9 cellular contexts compared by ENCODE assay signal in genomic region chr3:139561959-139562676, GRCh38. TPM values are rescaled to one million over a fixed set of nuclear protein-coding genes. Genes with fewer than 3 reads are reported as not detected.
DNase-seq lines count a peak whose midpoint lies in the region; ATAC-seq, FAIRE-seq and TF ChIP-seq lines count a peak whose summit lies in the region.
"Had no signal": no experiment of that assay in that cellular context is flagged by ENCODE, and none has a peak within 500 bp of the region (broad histone marks: within the 10 kb centered on the region; RNA-seq: fewer than 3 reads in every experiment).

No MANE protein-coding gene starts in this region.

- H3K4me1 ChIP-seq in iPS DF 6.9 (ENCODE audit: control insufficient read depth, insufficient read depth, low read length), result 0 out of 2 replicates have a peak, but pooled peaks cover 1% of the 10 kb centered on the region

- no peak for TF ChIP-seq POLR2A in GM18505 (IDR thresholded peaks at IDR 0.05; ENCODE audit: borderline replicate concordance, extremely low read depth, insufficient read depth, insufficient read length)

- peak; percentile 8 for DNase-seq in EH (ENCODE audit: low read depth)
- peak; percentile 26 for DNase-seq in LoVo (ENCODE audit: low spot score)
- DNase-seq in iPS DF 6.9 (ENCODE audit: low read depth, low spot score), result peak; percentile 45
- peak; percentile 26 for DNase-seq in urothelium cell line (ENCODE audit: low spot score)
- no peak for DNase-seq in naive thymus-derived CD8-positive, alpha-beta T cell

- no peaks in the 10 kb centered on the region for H3K36me3 ChIP-seq in iPS DF 6.9 (ENCODE audit: control insufficient read depth, insufficient read depth, low read length)

- WGBS in iPS DF 6.9 (ENCODE audit: insufficient coverage, insufficient read length), result no CpG with 5 or more reads among the region's 1 CpG

- 0 out of 2 replicates have a peak, but pooled peaks have one; percentile 7 for TF ChIP-seq CTCF in WI38 (IDR thresholded peaks at IDR 0.05; ENCODE audit: low read depth, low read length)

- H3K27me3 ChIP-seq in iPS DF 6.9 (ENCODE audit: control insufficient read depth, insufficient read depth, low read length), result no peaks in the 10 kb centered on the region

- no peaks in the 10 kb centered on the region for H3K9me3 ChIP-seq in iPS DF 6.9 (ENCODE audit: control insufficient read depth, insufficient read depth, low read length)

- H3K4me3 Mint-ChIP-seq in naive thymus-derived CD8-positive, alpha-beta T cell, result no peak overlapping the region

- ATAC-seq in naive thymus-derived CD8-positive, alpha-beta T cell, result no peak
- ATAC-seq in HG03378 (IDR thresholded peaks at IDR 0.05; ENCODE audit: unreplicated experiment), result no peak
- ATAC-seq in GM18505 (IDR thresholded peaks at IDR 0.05; ENCODE audit: unreplicated experiment), result no peak

- no peaks in the 10 kb centered on the region for H3K27me3 Mint-ChIP-seq in naive thymus-derived CD8-positive, alpha-beta T cell

- no peaks in the 10 kb centered on the region for H3K4me1 Mint-ChIP-seq in naive thymus-derived CD8-positive, alpha-beta T cell

- no peak overlapping the region for H3K27ac ChIP-seq in iPS DF 6.9 (ENCODE audit: low read length)

- peaks cover 0 to 3% (median 2%) of the 10 kb centered on the region in 3 donors for H3K36me3 Mint-ChIP-seq in naive thymus-derived CD8-positive, alpha-beta T cell

- POLR2A ChIA-PET in naive thymus-derived CD8-positive, alpha-beta T cell (lab: Charles Lee), result no interaction called here

- FAIRE-seq in urothelium cell line (lab: Jason Lieb, UNC), result no peak

- H3K27ac Mint-ChIP-seq in naive thymus-derived CD8-positive, alpha-beta T cell, result no peak overlapping the region

- no peak overlapping the region for H3K4me3 ChIP-seq in WI38 (ENCODE audit: low read depth, low read length)
- no peak overlapping the region for H3K4me3 ChIP-seq in iPS DF 6.9 (ENCODE audit: low read length)

- H3K9me3 Mint-ChIP-seq in naive thymus-derived CD8-positive, alpha-beta T cell, result no peaks in the 10 kb centered on the region

RNA-seq across cellular contexts. Expression of gene RBP1, which starts 22.6 kb away (rescaled TPM):
- not detected for total RNA-seq in naive thymus-derived CD8-positive, alpha-beta T cell
- not detected for polyA plus RNA-seq in naive thymus-derived CD8-positive, alpha-beta T cell
- total RNA-seq: LHCN-M2 had no signal

Comparison
In these comparisons a context has a peak if more than half of its experiments do, and no peak if none do; other contexts are left out.
1. DNase-seq: peak in EH (single experiment), LoVo (single experiment), iPS DF 6.9 (single experiment) and urothelium cell line (single experiment); none in naive thymus-derived CD8-positive, alpha-beta T cell (0 of 10).